ENCODE assay signal across 15 cellular contexts in genomic region chr15:93042211-93042610, GRCh38. TPM values are rescaled to one million over a fixed set of nuclear protein-coding genes. Genes with fewer than 3 reads are reported as not detected.
DNase-seq lines count a peak whose midpoint lies in the region; ATAC-seq and TF ChIP-seq lines count a peak whose summit lies in the region.
"Had no signal": no experiment of that assay in that cellular context is flagged by ENCODE, and none has a peak within 500 bp of the region (broad histone marks: within the 10 kb centered on the region; RNA-seq: fewer than 3 reads in every experiment).

No MANE protein-coding gene starts in this region.

- peaks cover 1% of the 10 kb centered on the region; the same call in 1 of the 2 replicates for H3K27me3 Mint-ChIP-seq in H9 (ENCODE audit: low read depth)
- no peaks in the 10 kb centered on the region for H3K27me3 Mint-ChIP-seq in WTC11 (ENCODE audit: low read depth)

- H3K4ac ChIP-seq in H9 (ENCODE audit: low read depth, low read length), result no peak overlapping the region
- H3K4ac ChIP-seq in neuronal stem cell (ENCODE audit: low read length), result no peak overlapping the region

- H3T11ph ChIP-seq in H9 (ENCODE audit: low read length), result no peak overlapping the region

- intact Hi-C loops in aorta (cut with DNase I), result no loop called here

- DNase-seq in H9 (no peak), osteoblast (ENCODE audit: insufficient read length, low spot score, missing footprints) (peak; percentile 77), aorta (peak; percentile 6 to 25), WTC11 (ENCODE audit: low spot score) (no peak), neuronal stem cell (ENCODE audit: low spot score) (no peak)
- DNase-seq: Calu3; CD4-positive, CD25-positive, alpha-beta regulatory T cell; DMS 273 treated with DMSO at 0.1 percent for 48 hours; GM23248; IMR-90 had no signal

- H4K5ac ChIP-seq in H9 (ENCODE audit: insufficient read length, low read depth, low read length), result no peak overlapping the region

- H3K4me2 ChIP-seq in BLaER1 treated with 17β-estradiol and CSF1 and Interleukin-3, amounts not matched to agents 10 nM and 100 nM, result peak overlapping the region in 9 of 11 experiments; percentile 12 to 82 (median 38); a peak in 10 of 22 replicates
- no peak overlapping the region for H3K4me2 ChIP-seq in H9 (ENCODE audit: insufficient read depth, insufficient read length, low read length)
- H3K4me2 ChIP-seq in osteoblast (ENCODE audit: insufficient read depth, low read length), result no peak overlapping the region
- no peak overlapping the region for H3K4me2 ChIP-seq in neuronal stem cell (ENCODE audit: insufficient read depth, low read length, poor library complexity, severe bottlenecking)
- H3K4me2 ChIP-seq: A549 had no signal

- H3K27me3 ChIP-seq in BLaER1 treated with 17β-estradiol and CSF1 and Interleukin-3, amounts not matched to agents 10 nM and 100 nM, result no peaks in the 10 kb centered on the region
- H3K27me3 ChIP-seq in H9 (ENCODE audit: insufficient read depth, low read length), result no peaks in the 10 kb centered on the region
- H3K27me3 ChIP-seq in osteoblast (ENCODE audit: insufficient read depth, low read length), result no peaks in the 10 kb centered on the region
- H3K27me3 ChIP-seq in aorta (ENCODE audit: control insufficient read depth in 1 of 2, insufficient read depth in 2 of 2, low read length in 1 of 2), result no peaks in the 10 kb centered on the region
- no peaks in the 10 kb centered on the region for H3K27me3 ChIP-seq in neuronal stem cell (ENCODE audit: control insufficient read depth in 3 of 3, insufficient read depth in 3 of 3, low read depth in 1 of 3, low read length in 3 of 3)

- H3K4me3 Mint-ChIP-seq in H9 (no peak overlapping the region), WTC11 (no peak overlapping the region)
- H3K4me3 Mint-ChIP-seq: CD4-positive, CD25-positive, alpha-beta regulatory T cell had no signal

- no peak overlapping the region for H2BK15ac ChIP-seq in H9 (ENCODE audit: low read depth, low read length)
- no peak overlapping the region for H2BK15ac ChIP-seq in neuronal stem cell (ENCODE audit: low read length)

- no peak overlapping the region for H2AK5ac ChIP-seq in H9 (ENCODE audit: insufficient read length, low read length)
- no peak overlapping the region for H2AK5ac ChIP-seq in neuronal stem cell (ENCODE audit: low read depth, low read length)

- H4K91ac ChIP-seq in H9 (ENCODE audit: insufficient read length, low read depth, low read length), result no peak overlapping the region
- H4K91ac ChIP-seq in neuronal stem cell (ENCODE audit: low read depth, low read length, poor library complexity), result no peak overlapping the region

- H2BK12ac ChIP-seq in H9 (ENCODE audit: insufficient read length, low read depth, low read length), result no peak overlapping the region
- H2BK12ac ChIP-seq in neuronal stem cell (ENCODE audit: low read length), result no peak overlapping the region

- H3K9me3 Mint-ChIP-seq in H9 (peaks cover 11 to 16% of the 10 kb centered on the region in 2 experiments), WTC11 (peaks cover 15% of the 10 kb centered on the region)

- no peak overlapping the region for H3K14ac ChIP-seq in H9 (ENCODE audit: insufficient read depth, low read length)
- no peak overlapping the region for H3K14ac ChIP-seq in neuronal stem cell (ENCODE audit: low read length)

- POLR2A ChIA-PET in WTC11 (lab: Charles Lee), result no interaction called here

- H2BK120ac ChIP-seq in H9 (ENCODE audit: low read depth, low read length, poor library complexity, severe bottlenecking) (no peak overlapping the region), neuronal stem cell (ENCODE audit: low read depth, low read length) (no peak overlapping the region)

- H3K27ac ChIP-seq in BLaER1 treated with 17β-estradiol and CSF1 and Interleukin-3, amounts not matched to agents 10 nM and 100 nM, result peak overlapping the region in 3 of 11 experiments; percentile 15 to 48 (median 17); a peak in 4 of 22 replicates
- H3K27ac ChIP-seq in H9 (ENCODE audit: insufficient read length, low read depth, low read length), result no peak overlapping the region
- no peak overlapping the region for H3K27ac ChIP-seq in osteoblast (ENCODE audit: low read depth, low read length)
- no peak overlapping the region for H3K27ac ChIP-seq in aorta (ENCODE audit: low read depth in 1 of 2, low read length in 2 of 2)
- H3K27ac ChIP-seq in neuronal stem cell (replicated peaks; ENCODE audit: low read length), result no peak overlapping the region
- H3K27ac ChIP-seq: A549, GM23248 had no signal

- no peak overlapping the region for H3K4me3 ChIP-seq in BLaER1 treated with 17β-estradiol and CSF1 and Interleukin-3, amounts not matched to agents 10 nM and 100 nM
- H3K4me3 ChIP-seq in osteoblast (ENCODE audit: insufficient read depth, low read length) (no peak overlapping the region), aorta (ENCODE audit: low read length in 2 of 2) (no peak overlapping the region), neuronal stem cell (ENCODE audit: low read length in 2 of 2) (no peak overlapping the region)
- H3K4me3 ChIP-seq: A549, GM23248, HAP-1 had no signal

- CTCF ChIA-PET in WTC11 (lab: Charles Lee), result interaction anchor here (0.6 kb wide), 2 partner anchors 12 to 292 kb away, joined by 3 read pairs; no protein-coding TSS in a partner anchor

- H2BK5ac ChIP-seq in H9 (ENCODE audit: insufficient read length, low read length) (no peak overlapping the region), neuronal stem cell (ENCODE audit: low read length) (no peak overlapping the region)

- H3K79me1 ChIP-seq in H9 (ENCODE audit: insufficient read depth, low read depth, low read length, poor library complexity, severe bottlenecking) (no peaks in the 10 kb centered on the region), neuronal stem cell (ENCODE audit: low read depth, low read length) (peaks cover 21% of the 10 kb centered on the region)

- peaks cover 38 to 96% (median 89%) of the 10 kb centered on the region in 10 experiments for H3K4me1 ChIP-seq in BLaER1 treated with 17β-estradiol and CSF1 and Interleukin-3, amounts not matched to agents 10 nM and 100 nM
- H3K4me1 ChIP-seq in H9 (ENCODE audit: insufficient read depth, low read length) (no peaks in the 10 kb centered on the region), osteoblast (ENCODE audit: insufficient read depth, low read length) (no peaks in the 10 kb centered on the region), aorta (ENCODE audit: control insufficient read depth in 1 of 2, insufficient read depth in 2 of 2, low read length in 2 of 2) (no peaks in the 10 kb centered on the region), neuronal stem cell (ENCODE audit: control insufficient read depth in 2 of 2, insufficient read depth in 1 of 2, low read depth in 1 of 2, low read length in 2 of 2) (peaks cover 7 to 15% of the 10 kb centered on the region in 2 donors)
- H3K4me1 ChIP-seq: A549, HAP-1 had no signal

- peaks cover 0 to 12% (median 8%) of the 10 kb centered on the region in 11 experiments; a peak in 12 of 22 replicates for H3K9me3 ChIP-seq in BLaER1 treated with 17β-estradiol and CSF1 and Interleukin-3, amounts not matched to agents 10 nM and 100 nM (replicated peaks in 1 of 11)
- peaks cover 7% of the 10 kb centered on the region for H3K9me3 ChIP-seq in H9 (ENCODE audit: control insufficient read depth, low read depth, low read length)
- H3K9me3 ChIP-seq in osteoblast (ENCODE audit: low read depth, low read length), result no peaks in the 10 kb centered on the region
- H3K9me3 ChIP-seq in aorta (ENCODE audit: control insufficient read depth, low read length), result no peaks in the 10 kb centered on the region
- H3K9me3 ChIP-seq in neuronal stem cell (replicated peaks in 1 of 2; ENCODE audit: control insufficient read depth in 2 of 2, insufficient read depth in 1 of 2, low read depth in 1 of 2, low read length in 2 of 2), result peaks cover 9 to 12% of the 10 kb centered on the region in 2 donors
- H3K9me3 ChIP-seq: HAP-1 had no signal

- H2AFZ ChIP-seq in H9 (ENCODE audit: low read length) (no peak overlapping the region), osteoblast (ENCODE audit: low read length) (no peak overlapping the region), neuronal stem cell (ENCODE audit: low read length) (no peak overlapping the region)
- H2AFZ ChIP-seq: GM23248 had no signal

- H3K36me3 Mint-ChIP-seq in H9 (ENCODE audit: insufficient read depth in 1 of 3, low read depth in 3 of 3), result peaks cover 33 to 62% (median 52%) of the 10 kb centered on the region in 3 experiments
- H3K36me3 Mint-ChIP-seq in WTC11, result peaks cover 36% of the 10 kb centered on the region
- H3K36me3 Mint-ChIP-seq: CD4-positive, CD25-positive, alpha-beta regulatory T cell had no signal

- peaks cover 0 to 57% (median 30%) of the 10 kb centered on the region in 11 experiments; a peak in 14 of 22 replicates for H3K36me3 ChIP-seq in BLaER1 treated with 17β-estradiol and CSF1 and Interleukin-3, amounts not matched to agents 10 nM and 100 nM
- H3K36me3 ChIP-seq in osteoblast (ENCODE audit: insufficient read depth, low read length), result no peaks in the 10 kb centered on the region
- H3K36me3 ChIP-seq in aorta (ENCODE audit: control insufficient read depth in 1 of 2, insufficient read depth in 2 of 2, low read length in 1 of 2), result no peaks in the 10 kb centered on the region
- H3K36me3 ChIP-seq in neuronal stem cell (replicated peaks in 1 of 2; ENCODE audit: control insufficient read depth in 2 of 2, insufficient read depth in 2 of 2, low read length in 2 of 2), result peaks cover 41 to 59% of the 10 kb centered on the region in 2 donors

- H2BK20ac ChIP-seq in H9 (ENCODE audit: low read depth, low read length, poor library complexity, severe bottlenecking), result no peak overlapping the region

- WGBS in H9 (ENCODE audit: extremely low coverage, insufficient read length, low lambda C conversion rate), result no CpG with 5 or more reads among the region's 3 CpGs
- WGBS in aorta, 2 donors, result 74 to 87% methylated on average over 3 of the region's 3 CpGs
- no CpG with 5 or more reads among the region's 3 CpGs for WGBS in neuronal stem cell (ENCODE audit: extremely low coverage in 2 of 2, insufficient read length in 2 of 2, insufficient replicate concordance in 1 of 2), 2 donors

- ATAC-seq in aorta (ENCODE audit: low FRiP score) (no peak), WTC11 (no peak)

- H3K23ac ChIP-seq in H9 (ENCODE audit: insufficient read length, low read depth, low read length) (no peak overlapping the region), neuronal stem cell (ENCODE audit: low read depth, low read length, poor library complexity) (no peak overlapping the region)

- TF ChIP-seq CTCF in H9 (conservative IDR thresholded peaks at IDR 0.05) (no peak), osteoblast (IDR thresholded peaks at IDR 0.05; ENCODE audit: extremely low read depth, low read depth, low read length) (no peak), WTC11 (IDR thresholded peaks at IDR 0.05) (no peak)

- no peak overlapping the region for H3K56ac ChIP-seq in H9 (ENCODE audit: insufficient read length, low read depth, low read length)

- no peak overlapping the region for H3K9ac ChIP-seq in BLaER1 treated with 17β-estradiol and CSF1 and Interleukin-3, amounts not matched to agents 10 nM and 100 nM
- H3K9ac ChIP-seq in H9 (ENCODE audit: extremely low read depth, insufficient read length, low read length) (no peak overlapping the region), neuronal stem cell (ENCODE audit: low read depth, low read length, poor library complexity) (no peak overlapping the region)
- H3K9ac ChIP-seq: GM23248 had no signal

- H3K79me2 ChIP-seq in H9 (ENCODE audit: insufficient read depth, low read length) (no peaks in the 10 kb centered on the region), osteoblast (ENCODE audit: insufficient read depth, low read length) (no peaks in the 10 kb centered on the region)

- H3K27ac Mint-ChIP-seq in H9 (peak overlapping the region in 2 of 3 experiments; percentile 12 to 87; a peak in 2 of 7 replicates), WTC11 (no peak overlapping the region)

- H4K8ac ChIP-seq in H9 (replicated peaks; ENCODE audit: insufficient read length, low read depth, low read length), result no peak overlapping the region
- no peak overlapping the region for H4K8ac ChIP-seq in neuronal stem cell (ENCODE audit: low read depth, low read length)

- H3K4me1 Mint-ChIP-seq in H9 (peaks cover 13 to 17% of the 10 kb centered on the region in 2 experiments), WTC11 (peaks cover 10% of the 10 kb centered on the region; the same call in 1 of the 2 replicates)

- H3K18ac ChIP-seq in H9 (ENCODE audit: insufficient read length, low read depth, low read length) (no peak overlapping the region), neuronal stem cell (ENCODE audit: low read length) (no peak overlapping the region)

- H4K20me1 ChIP-seq in BLaER1 treated with 17β-estradiol and CSF1 and Interleukin-3, amounts not matched to agents 10 nM and 100 nM, result peaks cover 0 to 30% (median 0%) of the 10 kb centered on the region in 11 experiments; a peak in 7 of 22 replicates
- H4K20me1 ChIP-seq in H9 (ENCODE audit: control insufficient read depth, insufficient read depth, insufficient read length) (no peaks in the 10 kb centered on the region), osteoblast (ENCODE audit: insufficient read depth, low read length) (no peaks in the 10 kb centered on the region)

- no peaks in the 10 kb centered on the region for H3K23me2 ChIP-seq in H9 (ENCODE audit: insufficient read length, low read depth, low read length, poor library complexity, severe bottlenecking)

RNA-seq across cellular contexts. Expression of gene RGMA, which starts 46.8 kb away (rescaled TPM):
- total RNA-seq in H9 (2021) (39.8 and 41.4 TPM in 2 replicates), osteoblast (2.5 and 3.2 TPM in 2 replicates), aorta (10 to 100 TPM; 25.3 to 50.3 TPM), WTC11 (2021) (36.9 to 47.2 TPM (median 37.7 TPM) in 3 replicates)
- polyA plus RNA-seq in aorta, result 10 to 100 TPM in 1 of 2 donors, 1 to 10 TPM in 1; 4.4 to 13.4 TPM
- 196 TPM for polyA plus RNA-seq in neuronal stem cell (2013, experiment 1 of 2)
- polyA plus RNA-seq in neuronal stem cell (2013, experiment 2 of 2), result 194 TPM
- total RNA-seq: Daoy, HT-29 had no signal
- polyA plus RNA-seq: CD4-positive, CD25-positive, alpha-beta regulatory T cell had no signal

Comparison
In these comparisons a context has a peak if more than half of its experiments do, and no peak if none do; other contexts are left out.
1. H3K4me2 ChIP-seq: peak in BLaER1 treated with 17β-estradiol and CSF1 and Interleukin-3, amounts not matched to agents 10 nM and 100 nM (9 of 11); none in H9 (single experiment), osteoblast (single experiment) and neuronal stem cell (single experiment).
2. DNase-seq: peak in osteoblast (single experiment) and aorta (2 of 2); none in H9 (single experiment), WTC11 (single experiment) and neuronal stem cell (single experiment).